ENCODE assay signal across 30 cellular contexts in the genomic region with DNA sequence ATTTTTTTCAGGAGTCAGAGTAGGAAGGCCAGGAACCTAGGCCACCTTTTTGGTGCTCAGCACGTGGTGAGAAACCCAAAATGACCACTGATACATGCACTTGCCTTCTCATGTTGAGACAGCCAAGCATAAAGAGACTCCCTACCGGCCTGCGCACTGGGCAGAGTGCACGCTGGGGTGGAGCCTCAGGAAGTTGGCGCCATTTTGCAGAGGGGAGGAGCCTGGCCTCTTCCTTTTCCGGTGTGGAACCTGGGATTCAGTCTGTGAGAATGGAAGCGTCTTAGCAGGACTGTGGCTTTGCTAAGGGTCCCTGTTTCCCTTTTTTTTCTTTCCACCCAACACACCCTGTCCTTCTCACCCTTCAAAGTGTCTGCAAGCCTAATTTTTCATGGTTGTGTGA.
A peak's percentile ranks its signal among the peaks of the same experiment; 100 is the strongest.
DNase-seq lines count a peak whose midpoint lies in the region; ATAC-seq and TF ChIP-seq lines count a peak whose summit lies in the region.
"Had no signal": no experiment of that assay in that cellular context is flagged by ENCODE, and none has a peak within 500 bp of the region (broad histone marks: within the 10 kb centered on the region; RNA-seq: fewer than 3 reads in every experiment).

No MANE protein-coding gene starts in this region.

- CTCF ChIA-PET in CD4-positive, alpha-beta memory T cell (lab: Charles Lee; ENCODE audit: partially characterized antibody): interaction anchor here (1.2 kb wide), 1 partner anchor 10 kb away, joined by 3 read pairs; no protein-coding TSS in a partner anchor

- no peak for DNase-seq in CD4-positive, alpha-beta memory T cell
- DNase-seq in SJCRH30: peak; percentile 2 to 6
- DNase-seq in central memory CD8-positive, alpha-beta T cell (ENCODE audit: low spot score in 2 of 2): no peak
- peak; percentile 49 for DNase-seq in testis
- DNase-seq in activated gamma-delta T cell treated with Interleukin-2 at 50 U/mL for 16 hours: no peak
- DNase-seq: AML-193; Caco-2; CD8-positive, alpha-beta T cell; DMS 273 treated with DMSO at 0.1 percent for 48 hours; DMS79; EL; GDM1; KG1; MG63; NCI-H1105 treated with DMSO at 0.1 percent for 48 hours; NCI-H146; NCI-H1930; NCI-H2107; NCI-H446 treated with DMSO at 0.1 percent for 48 hours; NCI-H526; NCI-H82; NK-92 treated with Interleukin-12 subunit alpha and Interleukin-12 subunit beta, amount 100 ng/mL, for 24 hours; PC-3 had no signal

- no peak overlapping the region for H3K4me3 Mint-ChIP-seq in CD4-positive, alpha-beta memory T cell
- no peak overlapping the region for H3K4me3 Mint-ChIP-seq in central memory CD8-positive, alpha-beta T cell
- H3K4me3 Mint-ChIP-seq: CD8-positive, alpha-beta T cell had no signal

- H3K4me1 ChIP-seq in CD4-positive, alpha-beta memory T cell (ENCODE audit: insufficient read depth, low read length): peaks cover 57% of the 10 kb centered on the region
- H3K4me1 ChIP-seq in SJCRH30 (no peaks in the 10 kb centered on the region), testis (peaks cover 39% of the 10 kb centered on the region)
- H3K4me1 ChIP-seq: A549, Caco-2 had no signal

- peak overlapping the region in 6 of 7 donors; percentile 5 to 68 (median 19) for H3K27ac Mint-ChIP-seq in CD4-positive, alpha-beta memory T cell
- H3K27ac Mint-ChIP-seq in central memory CD8-positive, alpha-beta T cell (ENCODE audit: low read depth): peak overlapping the region; percentile 48
- H3K27ac Mint-ChIP-seq: CD8-positive, alpha-beta T cell had no signal

- no peak for ATAC-seq in central memory CD8-positive, alpha-beta T cell (replicated peaks; ENCODE audit: extremely low read depth, poor library complexity, severe bottlenecking)
- ATAC-seq in GM18498 (IDR thresholded peaks at IDR 0.05; ENCODE audit: unreplicated experiment) (no peak), GM19328 (IDR thresholded peaks at IDR 0.05; ENCODE audit: unreplicated experiment) (no peak)
- ATAC-seq: A549; CD8-positive, alpha-beta T cell; GM12878; PC-3; Right ventricle myocardium inferior had no signal

- no peaks in the 10 kb centered on the region for H3K36me3 ChIP-seq in CD4-positive, alpha-beta memory T cell (ENCODE audit: insufficient read depth, low read length)
- H3K36me3 ChIP-seq in SJCRH30 (no peaks in the 10 kb centered on the region), testis (ENCODE audit: low read depth, missing control alignments) (no peaks in the 10 kb centered on the region)
- H3K36me3 ChIP-seq: MG63, SJSA1 had no signal

- H3K36me3 Mint-ChIP-seq in CD4-positive, alpha-beta memory T cell: peaks cover 32 to 45% of the 10 kb centered on the region in 2 donors
- peaks cover 32% of the 10 kb centered on the region for H3K36me3 Mint-ChIP-seq in central memory CD8-positive, alpha-beta T cell (ENCODE audit: insufficient read depth)

- TF ChIP-seq CTCF in testis (IDR thresholded peaks at IDR 0.05): no peak

- H3K27me3 Mint-ChIP-seq in CD4-positive, alpha-beta memory T cell: no peaks in the 10 kb centered on the region
- no peaks in the 10 kb centered on the region for H3K27me3 Mint-ChIP-seq in central memory CD8-positive, alpha-beta T cell

- H3K27ac ChIP-seq in CD4-positive, alpha-beta memory T cell (ENCODE audit: low read depth, low read length): no peak overlapping the region
- H3K27ac ChIP-seq in SJCRH30 (no peak overlapping the region), testis (peak overlapping the region; percentile 2 to 7)
- H3K27ac ChIP-seq: A549; BLaER1 treated with 17β-estradiol and CSF1 and Interleukin-3, amounts not matched to agents 10 nM and 100 nM; SJSA1 had no signal

- intact Hi-C loops in CD4-positive, alpha-beta memory T cell (cut with micrococcal nuclease): no loop called here
- intact Hi-C loops in testis (cut with DNase I; ENCODE audit: low total_unique reads): no loop called here

- H3K9me3 Mint-ChIP-seq in CD4-positive, alpha-beta memory T cell: peaks cover 0 to 2% (median 0%) of the 10 kb centered on the region in 8 donors
- H3K9me3 Mint-ChIP-seq in central memory CD8-positive, alpha-beta T cell: no peaks in the 10 kb centered on the region
- H3K9me3 Mint-ChIP-seq: CD8-positive, alpha-beta T cell had no signal

- POLR2A ChIA-PET in CD4-positive, alpha-beta memory T cell (lab: Charles Lee; ENCODE audit: partially characterized antibody): no interaction called here

- 61 to 69% methylated on average over 7 of the region's 7 CpGs for WGBS in testis, 2 donors

- no peaks in the 10 kb centered on the region for H3K27me3 ChIP-seq in CD4-positive, alpha-beta memory T cell (ENCODE audit: insufficient read depth, low read length)
- no peaks in the 10 kb centered on the region for H3K27me3 ChIP-seq in SJCRH30
- H3K27me3 ChIP-seq in testis: no peaks in the 10 kb centered on the region
- H3K27me3 ChIP-seq: BLaER1 treated with 17β-estradiol and CSF1 and Interleukin-3, amounts not matched to agents 10 nM and 100 nM; MG63; SJSA1 had no signal

- H3K4me1 Mint-ChIP-seq in CD4-positive, alpha-beta memory T cell: peaks cover 49 to 85% (median 68%) of the 10 kb centered on the region in 4 donors
- peaks cover 76% of the 10 kb centered on the region for H3K4me1 Mint-ChIP-seq in central memory CD8-positive, alpha-beta T cell

- H3K4me3 ChIP-seq in CD4-positive, alpha-beta memory T cell (ENCODE audit: low read length in 2 of 2): no peak overlapping the region
- no peak overlapping the region for H3K4me3 ChIP-seq in SJCRH30
- peak overlapping the region in 1 of 2 donors; percentile 1 for H3K4me3 ChIP-seq in testis
- H3K4me3 ChIP-seq: A549; BLaER1 treated with 17β-estradiol and CSF1 and Interleukin-3, amounts not matched to agents 10 nM and 100 nM; GM12878; MG63; SJSA1 had no signal

- no peak for TF ChIP-seq POLR2A in testis (IDR thresholded peaks at IDR 0.05)

- no peaks in the 10 kb centered on the region for H3K9me3 ChIP-seq in CD4-positive, alpha-beta memory T cell (ENCODE audit: control insufficient read depth in 1 of 2, low read length in 2 of 2)
- H3K9me3 ChIP-seq in SJCRH30 (replicated peaks) (no peaks in the 10 kb centered on the region), testis (no peaks in the 10 kb centered on the region)
- H3K9me3 ChIP-seq: A549, MG63, SJSA1 had no signal

Comparison
In these comparisons a context has a peak if more than half of its experiments do, and no peak if none do; other contexts are left out.
1. DNase-seq: peak in SJCRH30 (2 of 2) and testis (single experiment); none in CD4-positive, alpha-beta memory T cell (0 of 5), central memory CD8-positive, alpha-beta T cell (0 of 2) and activated gamma-delta T cell treated with Interleukin-2 at 50 U/mL for 16 hours (single experiment).
2. H3K27ac ChIP-seq: peak in testis (2 of 2); none in CD4-positive, alpha-beta memory T cell (single experiment) and SJCRH30 (single experiment).